1 cellular context compared by ENCODE assay signal in the genomic region with DNA sequence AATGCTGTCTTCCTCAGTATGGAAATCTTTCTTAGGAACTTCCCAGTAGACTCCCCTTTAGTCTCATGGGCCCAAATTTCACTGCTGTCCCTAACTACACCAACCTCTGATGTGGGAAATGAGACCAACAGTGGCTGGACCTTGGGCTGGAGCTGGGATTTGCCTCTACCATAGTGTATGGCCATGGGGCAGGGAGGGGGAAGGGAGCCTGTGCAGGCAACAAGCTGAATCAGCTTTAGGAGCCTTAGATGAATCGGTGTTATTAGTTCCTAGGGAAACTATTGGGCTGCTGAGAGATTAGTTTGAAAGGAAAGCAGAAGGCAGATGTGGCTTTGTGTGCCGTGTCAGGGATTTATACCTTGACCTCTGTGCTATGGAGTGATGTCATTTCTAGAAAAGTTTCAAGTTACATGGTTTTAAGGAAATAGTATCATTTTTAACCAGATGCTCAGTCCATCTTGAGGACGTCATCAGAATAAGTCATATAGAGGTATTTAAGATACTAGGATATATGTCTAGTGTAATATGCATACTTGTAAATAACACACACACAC.
TF ChIP-seq lines count a peak whose summit lies in the region.

No MANE protein-coding gene starts in this region.

TF ChIP-seq in GM23338, 12 proteins besides CTCF, POLR2A, EP300 and RAD21 (continued from another document):
- TF ChIP-seq, protein P1, sequence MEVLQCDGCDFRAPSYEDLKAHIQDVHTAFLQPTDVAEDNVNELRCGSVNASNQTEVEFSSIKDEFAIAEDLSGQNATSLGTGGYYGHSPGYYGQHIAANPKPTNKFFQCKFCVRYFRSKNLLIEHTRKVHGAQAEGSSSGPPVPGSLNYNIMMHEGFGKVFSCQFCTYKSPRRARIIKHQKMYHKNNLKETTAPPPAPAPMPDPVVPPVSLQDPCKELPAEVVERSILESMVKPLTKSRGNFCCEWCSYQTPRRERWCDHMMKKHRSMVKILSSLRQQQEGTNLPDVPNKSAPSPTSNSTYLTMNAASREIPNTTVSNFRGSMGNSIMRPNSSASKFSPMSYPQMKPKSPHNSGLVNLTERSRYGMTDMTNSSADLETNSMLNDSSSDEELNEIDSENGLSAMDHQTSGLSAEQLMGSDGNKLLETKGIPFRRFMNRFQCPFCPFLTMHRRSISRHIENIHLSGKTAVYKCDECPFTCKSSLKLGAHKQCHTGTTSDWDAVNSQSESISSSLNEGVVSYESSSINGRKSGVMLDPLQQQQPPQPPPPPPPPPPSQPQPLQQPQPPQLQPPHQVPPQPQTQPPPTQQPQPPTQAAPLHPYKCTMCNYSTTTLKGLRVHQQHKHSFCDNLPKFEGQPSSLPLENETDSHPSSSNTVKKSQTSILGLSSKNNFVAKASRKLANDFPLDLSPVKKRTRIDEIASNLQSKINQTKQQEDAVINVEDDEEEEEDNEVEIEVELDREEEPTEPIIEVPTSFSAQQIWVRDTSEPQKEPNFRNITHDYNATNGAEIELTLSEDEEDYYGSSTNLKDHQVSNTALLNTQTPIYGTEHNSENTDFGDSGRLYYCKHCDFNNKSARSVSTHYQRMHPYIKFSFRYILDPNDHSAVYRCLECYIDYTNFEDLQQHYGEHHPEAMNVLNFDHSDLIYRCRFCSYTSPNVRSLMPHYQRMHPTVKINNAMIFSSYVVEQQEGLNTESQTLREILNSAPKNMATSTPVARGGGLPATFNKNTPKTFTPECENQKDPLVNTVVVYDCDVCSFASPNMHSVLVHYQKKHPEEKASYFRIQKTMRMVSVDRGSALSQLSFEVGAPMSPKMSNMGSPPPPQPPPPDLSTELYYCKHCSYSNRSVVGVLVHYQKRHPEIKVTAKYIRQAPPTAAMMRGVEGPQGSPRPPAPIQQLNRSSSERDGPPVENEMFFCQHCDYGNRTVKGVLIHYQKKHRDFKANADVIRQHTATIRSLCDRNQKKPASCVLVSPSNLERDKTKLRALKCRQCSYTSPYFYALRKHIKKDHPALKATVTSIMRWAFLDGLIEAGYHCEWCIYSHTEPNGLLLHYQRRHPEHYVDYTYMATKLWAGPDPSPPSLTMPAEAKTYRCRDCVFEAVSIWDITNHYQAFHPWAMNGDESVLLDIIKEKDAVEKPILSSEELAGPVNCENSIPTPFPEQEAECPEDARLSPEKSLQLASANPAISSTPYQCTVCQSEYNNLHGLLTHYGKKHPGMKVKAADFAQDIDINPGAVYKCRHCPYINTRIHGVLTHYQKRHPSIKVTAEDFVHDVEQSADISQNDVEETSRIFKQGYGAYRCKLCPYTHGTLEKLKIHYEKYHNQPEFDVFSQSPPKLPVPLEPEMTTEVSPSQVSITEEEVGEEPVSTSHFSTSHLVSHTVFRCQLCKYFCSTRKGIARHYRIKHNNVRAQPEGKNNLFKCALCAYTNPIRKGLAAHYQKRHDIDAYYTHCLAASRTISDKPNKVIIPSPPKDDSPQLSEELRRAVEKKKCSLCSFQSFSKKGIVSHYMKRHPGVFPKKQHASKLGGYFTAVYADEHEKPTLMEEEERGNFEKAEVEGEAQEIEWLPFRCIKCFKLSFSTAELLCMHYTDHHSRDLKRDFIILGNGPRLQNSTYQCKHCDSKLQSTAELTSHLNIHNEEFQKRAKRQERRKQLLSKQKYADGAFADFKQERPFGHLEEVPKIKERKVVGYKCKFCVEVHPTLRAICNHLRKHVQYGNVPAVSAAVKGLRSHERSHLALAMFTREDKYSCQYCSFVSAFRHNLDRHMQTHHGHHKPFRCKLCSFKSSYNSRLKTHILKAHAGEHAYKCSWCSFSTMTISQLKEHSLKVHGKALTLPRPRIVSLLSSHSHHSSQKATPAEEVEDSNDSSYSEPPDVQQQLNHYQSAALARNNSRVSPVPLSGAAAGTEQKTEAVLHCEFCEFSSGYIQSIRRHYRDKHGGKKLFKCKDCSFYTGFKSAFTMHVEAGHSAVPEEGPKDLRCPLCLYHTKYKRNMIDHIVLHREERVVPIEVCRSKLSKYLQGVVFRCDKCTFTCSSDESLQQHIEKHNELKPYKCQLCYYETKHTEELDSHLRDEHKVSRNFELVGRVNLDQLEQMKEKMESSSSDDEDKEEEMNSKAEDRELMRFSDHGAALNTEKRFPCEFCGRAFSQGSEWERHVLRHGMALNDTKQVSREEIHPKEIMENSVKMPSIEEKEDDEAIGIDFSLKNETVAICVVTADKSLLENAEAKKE (CRISPR knock-in tag; IDR thresholded peaks at IDR 0.05) = no peak
- TF ChIP-seq EZH2 (IDR thresholded peaks at IDR 0.05; ENCODE audit: low read depth, unreplicated experiment) = no peak
- no peak for TF ChIP-seq ZNF114 (CRISPR knock-in tag; IDR thresholded peaks at IDR 0.05)
- no peak for TF ChIP-seq CREB1 (CRISPR knock-in tag; IDR thresholded peaks at IDR 0.05; ENCODE audit: low read depth)
- no peak for TF ChIP-seq EZH2phosphoT487 (IDR thresholded peaks at IDR 0.05; ENCODE audit: unreplicated experiment)
- no peak for TF ChIP-seq NANOG (IDR thresholded peaks at IDR 0.05; ENCODE audit: borderline replicate concordance)
- TF ChIP-seq ETS1 (IDR thresholded peaks at IDR 0.05) = no peak
- no peak for TF ChIP-seq REST (IDR thresholded peaks at IDR 0.05; ENCODE audit: unreplicated experiment)
